Comparison of ENCODE assay signal across 6 cellular contexts in the genomic region with DNA sequence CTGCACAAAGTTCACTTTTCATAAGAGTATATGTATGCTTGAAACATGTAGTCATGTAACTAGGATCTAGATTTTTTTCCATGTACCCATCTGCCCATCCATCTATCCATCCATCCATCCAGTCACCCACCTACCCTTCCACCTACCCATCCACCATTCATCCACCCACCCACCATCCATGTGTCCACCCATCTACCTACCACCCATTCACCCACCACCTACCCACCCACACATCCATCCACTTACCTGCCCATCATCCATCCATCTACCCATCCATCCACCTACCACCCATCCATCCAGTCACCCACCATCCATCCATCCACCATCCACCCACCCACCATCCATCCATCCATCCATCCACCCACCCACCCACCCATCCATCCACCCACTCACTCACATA.
"Had no signal": no experiment of that assay in that cellular context is flagged by ENCODE, and none has a peak within 500 bp of the region (broad histone marks: within the 10 kb centered on the region; RNA-seq: fewer than 3 reads in every experiment).

No MANE protein-coding gene starts in this region.

- H3K27ac ChIP-seq: KMS-11 had no signal

- ATAC-seq: GM23338, HCT116 had no signal

- H3K36me3 ChIP-seq: HAP-1 had no signal

- DNase-seq: H7, KBM-7 had no signal

- H3K4me1 ChIP-seq: HAP-1 had no signal

- H3K9ac ChIP-seq: KMS-11 had no signal

- H3K4me2 ChIP-seq: GM23338, KMS-11 had no signal

- H2AFZ ChIP-seq: GM23338 had no signal

- H3K4me3 ChIP-seq: GM23338, HAP-1 had no signal
